Comparison of ENCODE assay signal across 30 cellular contexts in the genomic region with DNA sequence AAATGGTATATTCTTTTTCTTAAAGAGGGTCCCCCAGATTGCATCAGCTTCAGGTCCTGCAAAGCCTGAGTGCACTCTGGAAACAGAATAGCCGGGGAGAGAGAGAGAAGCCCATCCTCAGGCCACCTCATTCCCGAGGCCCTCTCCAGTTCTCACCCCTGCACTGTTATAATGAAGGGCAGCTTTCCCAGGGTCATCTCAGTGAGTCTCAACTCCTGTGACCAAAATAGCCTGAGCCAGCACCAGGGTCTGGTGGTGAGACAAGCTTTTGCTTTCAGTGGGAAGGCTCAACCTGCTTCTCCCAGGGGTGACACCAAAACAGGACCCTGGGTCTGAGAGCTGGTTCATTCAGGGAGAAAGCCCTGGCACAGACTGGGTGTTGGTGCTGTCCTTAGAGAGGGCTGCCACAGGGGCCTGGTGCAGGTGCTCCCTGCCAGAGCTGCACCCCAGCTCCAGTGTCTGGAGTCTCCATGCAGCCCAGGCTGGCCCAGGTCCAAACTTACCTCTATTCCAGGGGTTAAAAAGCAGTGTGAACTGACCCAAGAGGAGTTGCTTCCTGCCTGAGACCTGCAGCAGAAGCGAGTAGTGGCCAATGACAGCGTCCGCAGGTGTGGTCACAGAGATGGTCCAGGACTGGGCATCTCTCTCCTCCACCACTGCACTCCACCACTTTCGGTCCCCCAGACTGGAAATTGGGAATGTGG. TPM values are rescaled to one million over a fixed set of nuclear protein-coding genes. Genes with fewer than 3 reads are reported as not detected.
"Had no signal": no experiment of that assay in that cellular context is flagged by ENCODE, and none has a peak within 500 bp of the region (broad histone marks: within the 10 kb centered on the region; RNA-seq: fewer than 3 reads in every experiment).

No MANE protein-coding gene starts in this region.

- H3K36me3 ChIP-seq: colonic mucosa, pancreas, spleen, transverse colon had no signal

- H3K9me3 ChIP-seq: colonic mucosa, pancreas, psoas muscle, spleen, transverse colon had no signal

- ATAC-seq: pancreas had no signal

- FAIRE-seq: bronchial epithelial cell, pancreas had no signal

- H3K27ac ChIP-seq: colonic mucosa, dorsolateral prefrontal cortex, pancreas, psoas muscle, spleen, transverse colon had no signal

- H3K27me3 ChIP-seq: colonic mucosa, pancreas had no signal

- H3K4me3 ChIP-seq: colonic mucosa, dorsolateral prefrontal cortex, pancreas, psoas muscle, spleen, transverse colon had no signal

- DNase-seq: activated CD4-positive, alpha-beta T cell treated with anti-CD3 and anti-CD28 coated beads for 4 hours; activated CD4-positive, alpha-beta T cell treated with anti-CD3 and anti-CD28 coated beads, Interleukin-2, amount 50 U/mL, for 4 hours; activated CD4-positive, CD25-positive, alpha-beta regulatory T cell; activated effector memory CD4-positive, alpha-beta T cell treated with Interleukin-2 at 50 U/mL for 16 hours; activated naive CD4-positive, alpha-beta T cell treated with Interleukin-2 at 50 U/mL for 16 hours; anterior cingulate cortex; cerebellar nuclear complex; colonic mucosa; dorsolateral prefrontal cortex; effector memory CD4-positive, alpha-beta T cell; foreskin fibroblast; head of caudate nucleus; kidney glomerular epithelial cell; mammary epithelial cell; naive B cell; nephron progenitor cell; nucleus accumbens; pancreas; psoas muscle; spleen; stimulated activated CD4-positive, alpha-beta T cell treated with anti-CD3 and anti-CD28 coated beads, Interleukin-2, amount 100 ng/mL, for 48 hours; stimulated activated naive CD4-positive, alpha-beta T cell treated with Interleukin-2 at 50 U/mL for 16 hours; transverse colon had no signal

- H3K4me1 ChIP-seq: colonic mucosa, pancreas, psoas muscle, spleen, transverse colon had no signal

RNA-seq across cellular contexts. Expression of gene EPB42, which starts 6.1 kb away (rescaled TPM):
- total RNA-seq: bronchial epithelial cell; colonic mucosa; mammary epithelial cell; pancreas; T-helper 1 cell treated with Interleukin-12 subunit alpha and Interleukin-12 subunit beta and Interleukin-4 antibody, amounts not matched to agents 30 ng/mL and 1 ng/mL, for 36 hours; transverse colon had no signal
- polyA plus RNA-seq: esophagus, mammary epithelial cell, pancreas, psoas muscle, urinary bladder had no signal

RNA-seq across cellular contexts. Expression of gene TGM5, which starts 52.0 kb away (rescaled TPM):
- total RNA-seq: colonic mucosa, liver, mesothelial cell of epicardium, pancreas, spleen, temporal lobe had no signal
- polyA plus RNA-seq: liver, mammary epithelial cell, pancreas had no signal
